Comparison of ENCODE assay signal across 9 cellular contexts in genomic region chr9:87973791-87974292, GRCh38. TPM values are rescaled to one million over a fixed set of nuclear protein-coding genes. Genes with fewer than 3 reads are reported as not detected.
A peak's percentile ranks its signal among the peaks of the same experiment; 100 is the strongest.
DNase-seq lines count a peak whose midpoint lies in the region; ATAC-seq, FAIRE-seq and TF ChIP-seq lines count a peak whose summit lies in the region.
"Had no signal": no experiment of that assay in that cellular context is flagged by ENCODE, and none has a peak within 500 bp of the region (broad histone marks: within the 10 kb centered on the region; RNA-seq: fewer than 3 reads in every experiment).

No MANE protein-coding gene starts in this region.

- H3K9ac ChIP-seq in parathyroid adenoma, result no peak overlapping the region

- H3K36me3 ChIP-seq in esophagus muscularis mucosa (peaks cover 0 to 29% (median 13%) of the 10 kb centered on the region in 4 donors), parathyroid adenoma (ENCODE audit: control insufficient read depth, insufficient read depth, low read length) (no peaks in the 10 kb centered on the region)

- no peaks in the 10 kb centered on the region for H3K79me2 ChIP-seq in parathyroid adenoma

- intact Hi-C loops in esophagus muscularis mucosa (cut with DNase I), result loop anchor here (10.0 kb wide), 1 partner anchor 289 kb away; no protein-coding TSS in a partner anchor

- TF ChIP-seq CTCF in esophagus muscularis mucosa (IDR thresholded peaks at IDR 0.05) (no peak), parathyroid adenoma (IDR thresholded peaks at IDR 0.05) (no peak)

- H3K27me3 ChIP-seq in esophagus muscularis mucosa (no peaks in the 10 kb centered on the region), parathyroid adenoma (ENCODE audit: control insufficient read depth, insufficient read depth, low read length) (no peaks in the 10 kb centered on the region)

- no peak for ATAC-seq in GM18520 (IDR thresholded peaks at IDR 0.05; ENCODE audit: unreplicated experiment)

- peaks cover 5 to 21% (median 18%) of the 10 kb centered on the region in 4 donors for H3K4me1 ChIP-seq in esophagus muscularis mucosa
- no peaks in the 10 kb centered on the region for H3K4me1 ChIP-seq in parathyroid adenoma

- H3K9me3 ChIP-seq in esophagus muscularis mucosa (no peaks in the 10 kb centered on the region), parathyroid adenoma (ENCODE audit: control insufficient read depth, low read length) (no peaks in the 10 kb centered on the region)

- peak overlapping the region; percentile 83 for H2AFZ ChIP-seq in parathyroid adenoma

- no peak for TF ChIP-seq POLR2A in esophagus muscularis mucosa (IDR thresholded peaks at IDR 0.05; ENCODE audit: low read depth)

- H3K27ac ChIP-seq in esophagus muscularis mucosa (replicated peaks in 1 of 4), result peak overlapping the region; percentile 67 to 80 (median 76)
- peak overlapping the region; percentile 75 for H3K27ac ChIP-seq in parathyroid adenoma

- WGBS in esophagus muscularis mucosa, result 29% methylated on average over 18 of the region's 18 CpGs

- no peak for TF ChIP-seq EP300 in esophagus muscularis mucosa (IDR thresholded peaks at IDR 0.05)

- H3K4me3 ChIP-seq in esophagus muscularis mucosa (peak overlapping the region; percentile 62 to 87 (median 68)), parathyroid adenoma (ENCODE audit: low read depth, low read length) (peak overlapping the region; percentile 86)

- FAIRE-seq in frontal cortex (lab: Jason Lieb, UNC), result no peak

- H3K4me2 ChIP-seq in parathyroid adenoma (ENCODE audit: low read length), result peak overlapping the region; percentile 97

- peak; percentile 46 for DNase-seq in ELF-1 (ENCODE audit: low read depth, low spot score)
- peak; percentile 7 for DNase-seq in RPMI7951 (ENCODE audit: low read depth)
- peak; percentile 89 for DNase-seq in esophagus muscularis mucosa (ENCODE audit: extremely low spot score)
- no peak for DNase-seq in frontal cortex (ENCODE audit: low spot score in 2 of 2)
- no peak for DNase-seq in COLO668 (lab: John Stamatoyannopoulos, UW; ENCODE audit: unreplicated experiment)
- no peak for DNase-seq in NCI-H446 (lab: John Stamatoyannopoulos, UW)

RNA-seq across cellular contexts. Expression of gene CDK20, which starts 0.5 kb away (rescaled TPM):
- total RNA-seq in RPMI7951 (2014; rRNA removed; shearing (Covaris generic)), result 3.7 and 5.6 TPM in 2 replicates
- total RNA-seq in esophagus muscularis mucosa (10 to 100 TPM in 1 of 4 donors, 1 to 10 TPM in 3; 5.4 to 11.3 (median 7.4) TPM), frontal cortex (14.3 TPM)

RNA-seq across cellular contexts. Expression of gene SPATA31C1, which starts 56.1 kb away (rescaled TPM):
- not detected in 2 replicates for total RNA-seq in RPMI7951 (2014; rRNA removed; shearing (Covaris generic))
- total RNA-seq in esophagus muscularis mucosa, result not detected
- not detected for total RNA-seq in frontal cortex
- total RNA-seq: NCI-H460 had no signal

Comparison
In these comparisons a context has a peak if more than half of its experiments do, and no peak if none do; other contexts are left out.
1. DNase-seq: peak in ELF-1 (single experiment), RPMI7951 (single experiment) and esophagus muscularis mucosa (single experiment); none in frontal cortex (0 of 2), COLO668 (single experiment) and NCI-H446 (0 of 2).